Comparison of ENCODE assay signal across 8 cellular contexts in genomic region chr6:36340671-36341454, GRCh38. TPM values are rescaled to one million over a fixed set of nuclear protein-coding genes. Genes with fewer than 3 reads are reported as not detected.
DNase-seq lines count a peak whose midpoint lies in the region; ATAC-seq and TF ChIP-seq lines count a peak whose summit lies in the region.

No MANE protein-coding gene starts in this region.

- 19 to 23% methylated on average over 28 to 35 of the region's 35 CpGs for whole genome bisulfite sequencing in lower leg skin, 2 donors

- DNase-seq in NCI-H1436 (lab: John Stamatoyannopoulos, UW), result peak; percentile 55
- DNase-seq in NCI-H1436 treated with DMSO at 0.1 percent for 48 hours (lab: John Stamatoyannopoulos, UW), result no peak
- DNase-seq in NCI-H1694 treated with DMSO at 0.1 percent for 48 hours (lab: John Stamatoyannopoulos, UW), result peak; percentile 42
- peak; percentile 73 to 74 for DNase-seq in activated CD4-positive, alpha-beta T cell treated with anti-CD3 and anti-CD28 coated beads, Interleukin-2, amount 50 U/mL, for 4 hours
- peak; percentile 33 to 67 for DNase-seq in dermis microvascular lymphatic vessel endothelial cell (ENCODE audit: low read depth in 2 of 2)
- DNase-seq in lower leg skin (ENCODE audit: low spot score in 2 of 2), result peak; percentile 59 to 92
- DNase-seq in stimulated activated CD4-positive, alpha-beta T cell treated with anti-CD3 and anti-CD28 coated beads, Interleukin-4, amount 100 ng/mL, for 48 hours (ENCODE audit: low read depth in 2 of 2), result peak; percentile 64 to 69

- intact Hi-C loops in lower leg skin (cut with DNase I; ENCODE audit: low total_unique reads), result no loop called here

- H3K4me3 ChIP-seq in lower leg skin (ENCODE audit: low read depth, poor library complexity, severe bottlenecking), result no peak overlapping the region

- ATAC-seq in HG03439 (IDR thresholded peaks at IDR 0.05; ENCODE audit: unreplicated experiment), result no peak

- TF ChIP-seq CTCF in lower leg skin (IDR thresholded peaks at IDR 0.05), result no peak

- no peak for TF ChIP-seq POLR2A in lower leg skin (IDR thresholded peaks at IDR 0.05)

RNA-seq across cellular contexts. Expression of gene BNIP5, which starts 4.2 kb away (rescaled TPM):
- not detected in 2 replicates for total RNA-seq in dermis microvascular lymphatic vessel endothelial cell
- not detected for total RNA-seq in lower leg skin

RNA-seq across cellular contexts. Expression of gene ETV7, which starts 46.6 kb away (rescaled TPM):
- 0.13 TPM in 2 replicates for total RNA-seq in dermis microvascular lymphatic vessel endothelial cell
- total RNA-seq in lower leg skin, result 10 to 100 TPM; 14.3 to 30.0 (median 15.0) TPM

Comparison
In these comparisons a context has a peak if more than half of its experiments do, and no peak if none do; other contexts are left out.
1. RNA of gene ETV7, which starts 46.6 kb away (total RNA-seq): 14.3 to 30.0 TPM in lower leg skin; 0.13 TPM in dermis microvascular lymphatic vessel endothelial cell; every median in the first group is over 10 times any median in the second.